In the genomic region with DNA sequence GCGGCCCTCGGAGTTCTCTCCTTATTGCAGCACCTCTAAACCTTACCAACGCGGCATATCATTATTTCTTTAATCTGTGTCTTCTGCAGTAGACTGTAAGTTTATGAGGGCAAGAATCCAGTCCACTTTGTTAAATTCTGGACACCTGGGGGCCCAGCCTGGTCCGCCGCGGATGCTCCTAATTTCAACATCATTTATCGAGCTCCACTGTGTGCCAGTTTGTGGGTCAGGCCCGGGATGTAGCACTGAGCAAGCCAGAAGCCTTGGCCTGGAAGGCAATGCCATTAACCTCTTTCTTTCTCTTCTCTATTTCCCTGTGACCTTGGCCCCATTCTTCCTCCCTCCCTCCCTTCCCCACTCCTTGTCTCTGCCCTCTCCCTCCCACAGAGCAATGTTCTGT, we compare ENCODE assay signal across 8 cellular contexts.
"Had no signal": no experiment of that assay in that cellular context is flagged by ENCODE, and none has a peak within 500 bp of the region (broad histone marks: within the 10 kb centered on the region; RNA-seq: fewer than 3 reads in every experiment).

No MANE protein-coding gene starts in this region.

- H3K4me1 ChIP-seq: HAP-1 had no signal

- H3K36me3 ChIP-seq: HAP-1 had no signal

- H3K4me3 ChIP-seq: GM23248, GM23338, HAP-1 had no signal

- H3K27ac ChIP-seq: GM23248 had no signal

- ATAC-seq: HCT116 had no signal

- H3K9ac ChIP-seq: GM23248 had no signal

- DNase-seq: GM23248, GOT3, H9, HCEC 1CT, HFFc6 had no signal

- H3K4me2 ChIP-seq: GM23338 had no signal

- H2AFZ ChIP-seq: GM23248, GM23338 had no signal

- H3K9me3 ChIP-seq: HAP-1 had no signal
